8 cellular contexts compared by ENCODE assay signal in genomic region chr9:83544002-83544698, GRCh38. TPM values are rescaled to one million over a fixed set of nuclear protein-coding genes. Genes with fewer than 3 reads are reported as not detected.
DNase-seq lines count a peak whose midpoint lies in the region; ATAC-seq, FAIRE-seq and TF ChIP-seq lines count a peak whose summit lies in the region.

No MANE protein-coding gene starts in this region.

- H3K9ac ChIP-seq in neural progenitor cell: no peak overlapping the region

- peak; percentile 93 for ATAC-seq in esophagus mucosa

- H3K27ac ChIP-seq in neural progenitor cell: no peak overlapping the region

- H3K4me2 ChIP-seq in neural progenitor cell: no peak overlapping the region

- peaks cover 6% of the 10 kb centered on the region for H3K9me3 Mint-ChIP-seq in neural progenitor cell

- H3K36me3 ChIP-seq in neural progenitor cell: no peaks in the 10 kb centered on the region

- H3K9me3 ChIP-seq in neural progenitor cell (ENCODE audit: low read depth): no peaks in the 10 kb centered on the region

- H3K79me2 ChIP-seq in neural progenitor cell (ENCODE audit: low read depth): no peaks in the 10 kb centered on the region

- no peaks in the 10 kb centered on the region for H3K4me1 ChIP-seq in neural progenitor cell

- no peaks in the 10 kb centered on the region for H3K36me3 Mint-ChIP-seq in neural progenitor cell

- no peak overlapping the region for H3K27ac Mint-ChIP-seq in neural progenitor cell

- no peaks in the 10 kb centered on the region for H3F3A ChIP-seq in neural progenitor cell (ENCODE audit: low read depth)

- peak; percentile 80 for TF ChIP-seq CTCF in GM12864 (IDR thresholded peaks at IDR 0.05; ENCODE audit: low read depth, low read length, missing control alignments)
- TF ChIP-seq CTCF in neural progenitor cell (IDR thresholded peaks at IDR 0.05): peak; percentile 77

- H3K4me3 Mint-ChIP-seq in neural progenitor cell: no peak overlapping the region

- peaks cover 11% of the 10 kb centered on the region for H3K27me3 Mint-ChIP-seq in neural progenitor cell (ENCODE audit: insufficient read depth, low read depth)

- DNase-seq in GM12864 (ENCODE audit: low read depth) (peak; percentile 16), H54 (ENCODE audit: insufficient read length, low spot score) (peak; percentile 80), LoVo (ENCODE audit: low spot score) (peak; percentile 78), RPMI8226 (peak; percentile 65), neural progenitor cell (ENCODE audit: low spot score) (peak; percentile 70), nucleus accumbens (lab: John Stamatoyannopoulos, UW) (no peak)
- no peak for DNase-seq in stimulated activated CD4-positive, alpha-beta T cell treated with anti-CD3 and anti-CD28 coated beads, Interleukin-1b, Interleukin-23, amount 100 ng/mL, for 48 hours

- H3K27me3 ChIP-seq in neural progenitor cell: peaks cover 21% of the 10 kb centered on the region

- H3K4me3 ChIP-seq in GM12864 (ENCODE audit: low read depth, low read length) (no peak overlapping the region), neural progenitor cell (no peak overlapping the region)

- peak overlapping the region; percentile 45 for H2AFZ ChIP-seq in neural progenitor cell (replicated peaks)

- H4K20me1 ChIP-seq in neural progenitor cell (ENCODE audit: low read depth): no peaks in the 10 kb centered on the region

- FAIRE-seq in H54 (lab: Jason Lieb, UNC): peak; percentile 98

- H3K4me1 Mint-ChIP-seq in neural progenitor cell: peaks cover 1% of the 10 kb centered on the region

- no peak for TF ChIP-seq POLR2A in H54 (IDR thresholded peaks at IDR 0.05; ENCODE audit: low read depth, low read length)

RNA-seq across cellular contexts. Expression of gene FRMD3, which starts 5.9 kb away (rescaled TPM):
- 0.60 TPM for total RNA-seq in esophagus mucosa
- total RNA-seq in neural progenitor cell (ENCODE audit: low replicate concordance): 1.8 and 1.9 TPM in 2 replicates

Comparison
In these comparisons a context has a peak if more than half of its experiments do, and no peak if none do; other contexts are left out.
1. DNase-seq: peak in GM12864 (single experiment), H54 (single experiment), LoVo (single experiment), RPMI8226 (single experiment) and neural progenitor cell (single experiment); none in stimulated activated CD4-positive, alpha-beta T cell treated with anti-CD3 and anti-CD28 coated beads, Interleukin-1b, Interleukin-23, amount 100 ng/mL, for 48 hours (single experiment) and nucleus accumbens (0 of 56).